Comparison of ENCODE assay signal across 13 cellular contexts in genomic region chr5:53820119-53820801, GRCh38.
DNase-seq lines count a peak whose midpoint lies in the region; ATAC-seq, FAIRE-seq and TF ChIP-seq lines count a peak whose summit lies in the region.
"Had no signal": no experiment of that assay in that cellular context is flagged by ENCODE, and none has a peak within 500 bp of the region (broad histone marks: within the 10 kb centered on the region; RNA-seq: fewer than 3 reads in every experiment).

No MANE protein-coding gene starts in this region.

- RAD21 ChIA-PET in GM12878 (lab: Charles Lee; ENCODE audit: unreplicated experiment), result interaction anchor here (0.6 kb wide), 1 partner anchor 342 kb away, joined by 3 read pairs; no protein-coding TSS in a partner anchor

- H3K4me3 ChIP-seq in GM12878, result no peak overlapping the region; the same call in none of the 2 replicates
- H3K4me3 ChIP-seq: colonic mucosa, SJSA1 had no signal

- no peaks in the 10 kb centered on the region for H4K20me1 ChIP-seq in GM12878 (ENCODE audit: control insufficient read depth, insufficient read depth)

- H3K4me3 Mint-ChIP-seq in nephron progenitor cell, result no peak overlapping the region
- H3K4me3 Mint-ChIP-seq: activated naive CD4-positive, alpha-beta T cell treated with anti-CD3 and anti-CD28 coated beads, Interleukin-2, amount 50 U/mL, for 24 hours had no signal

- H3K36me3 Mint-ChIP-seq in nephron progenitor cell (ENCODE audit: low read depth), result no peaks in the 10 kb centered on the region
- H3K36me3 Mint-ChIP-seq: activated naive CD4-positive, alpha-beta T cell treated with anti-CD3 and anti-CD28 coated beads, Interleukin-2, amount 50 U/mL, for 24 hours had no signal

- no peak for TF ChIP-seq POLR2A in GM12878 (IDR thresholded peaks at IDR 0.05; ENCODE audit: low read depth, low read length)

- peaks cover 20% of the 10 kb centered on the region for H3K4me1 Mint-ChIP-seq in nephron progenitor cell
- H3K4me1 Mint-ChIP-seq: activated naive CD4-positive, alpha-beta T cell treated with anti-CD3 and anti-CD28 coated beads, Interleukin-2, amount 50 U/mL, for 24 hours had no signal

- POLR2A ChIA-PET in GM12878 (lab: Charles Lee), result no interaction called here

- peak overlapping the region; percentile 24 for H3K4me2 ChIP-seq in GM12878 (ENCODE audit: control insufficient read depth, insufficient read depth)

- no peak for TF ChIP-seq EP300 in GM12878 (IDR thresholded peaks at IDR 0.05; ENCODE audit: borderline replicate concordance in 1 of 2, control insufficient read depth in 1 of 2, low read depth in 2 of 2, low read length in 2 of 2)

- peak; percentile 60 for DNase-seq in GM12878 (ENCODE audit: low read depth, low spot score)
- no peak for DNase-seq in omental fat pad (ENCODE audit: low spot score)
- no peak for DNase-seq in iPS-NIHi11 (ENCODE audit: low spot score)
- no peak for DNase-seq in nephron progenitor cell
- DNase-seq in NCI-H524 treated with DMSO at 0.1 percent for 48 hours (lab: John Stamatoyannopoulos, UW), result no peak
- DNase-seq: Caco-2, colonic mucosa, NCI-H226 had no signal

- intact Hi-C loops in GM12878 (cut with micrococcal nuclease; ENCODE audit: unreplicated experiment), result no loop called here

- peaks cover 5% of the 10 kb centered on the region for H3K27me3 Mint-ChIP-seq in nephron progenitor cell (ENCODE audit: low read depth, poor library complexity)

- H3K79me2 ChIP-seq in GM12878 (ENCODE audit: control insufficient read depth, insufficient read depth, low read length), result no peaks in the 10 kb centered on the region

- CTCF ChIA-PET in GM12878 (lab: Yijun Ruan, JAX), result interaction anchor here (0.6 kb wide), 1 partner anchor 419 kb away, joined by 3 read pairs; no protein-coding TSS in a partner anchor

- H3K27ac Mint-ChIP-seq in nephron progenitor cell, result no peak overlapping the region
- H3K27ac Mint-ChIP-seq: activated naive CD4-positive, alpha-beta T cell treated with anti-CD3 and anti-CD28 coated beads, Interleukin-2, amount 50 U/mL, for 24 hours had no signal

- SMC1A ChIA-PET in GM12878 (lab: Charles Lee; ENCODE audit: uncharacterized antibody, unreplicated experiment), result interaction anchor here (0.6 to 1.5 kb wide), 3 partner anchors 34 to 427 kb away, joined by 3 read pairs; no protein-coding TSS in a partner anchor

- ATAC-seq in GM18909 (IDR thresholded peaks at IDR 0.05; ENCODE audit: poor library complexity, unreplicated experiment) (peak; percentile 56), GM21717 (IDR thresholded peaks at IDR 0.05; ENCODE audit: unreplicated experiment) (peak; percentile 66), HG03108 (IDR thresholded peaks at IDR 0.05; ENCODE audit: unreplicated experiment) (peak; percentile 66), GM12878 (peak; percentile 84), omental fat pad (ENCODE audit: low FRiP score) (no peak)

- no peaks in the 10 kb centered on the region; the same call in 2 of the 3 replicates for H3K9me3 ChIP-seq in GM12878 (replicated peaks; ENCODE audit: control insufficient read depth, insufficient read depth, low read length)
- H3K9me3 ChIP-seq: Caco-2, colonic mucosa, SJSA1 had no signal

- peak; percentile 76 for FAIRE-seq in GM12878 (lab: Jason Lieb, UNC)

- no peak overlapping the region for H2AFZ ChIP-seq in GM12878 (ENCODE audit: control insufficient read depth, low read depth, low read length)

- TF ChIP-seq CTCF in GM12878 (IDR thresholded peaks at IDR 0.05 in 2 of 3, conservative IDR thresholded peaks at IDR 0.05 in 1 of 3; ENCODE audit: control insufficient read depth in 2 of 3, extremely low read depth in 1 of 3, insufficient read depth in 1 of 3, low read depth in 3 of 3, low read length in 3 of 3), result no peak
- TF ChIP-seq CTCF in omental fat pad (IDR thresholded peaks at IDR 0.05), result no peak
- no peak for TF ChIP-seq CTCF in nephron progenitor cell (IDR thresholded peaks at IDR 0.05)

- H3K36me3 ChIP-seq in GM12878 (ENCODE audit: control insufficient read depth in 2 of 2, insufficient read depth in 2 of 2, low read length in 1 of 2), result no peaks in the 10 kb centered on the region
- H3K36me3 ChIP-seq: colonic mucosa, SJSA1 had no signal

- in situ Hi-C loops in GM12878 (cut with MboI), result no loop called here

- H3K27ac ChIP-seq in GM12878 (ENCODE audit: control insufficient read depth, insufficient read depth), result 0 out of 2 replicates have a peak overlapping the region, but pooled peaks have one; percentile 4
- H3K27ac ChIP-seq: colonic mucosa, SJSA1 had no signal

- no peaks in the 10 kb centered on the region for H3K27me3 ChIP-seq in GM12878 (replicated peaks in 1 of 2; ENCODE audit: control insufficient read depth in 2 of 2, insufficient read depth in 2 of 2, low read length in 1 of 2)
- H3K27me3 ChIP-seq: colonic mucosa, SJSA1 had no signal

- H3K9me3 Mint-ChIP-seq in nephron progenitor cell, result peaks cover 8% of the 10 kb centered on the region
- H3K9me3 Mint-ChIP-seq: activated naive CD4-positive, alpha-beta T cell treated with anti-CD3 and anti-CD28 coated beads, Interleukin-2, amount 50 U/mL, for 24 hours had no signal

- peaks cover 17% of the 10 kb centered on the region for H3K4me1 ChIP-seq in GM12878 (ENCODE audit: control insufficient read depth, insufficient read depth, low read length)
- H3K4me1 ChIP-seq: colonic mucosa had no signal

- 0% methylated on average over 2 of the region's 2 CpGs for WGBS in GM12878 (ENCODE audit: insufficient coverage, insufficient replicate concordance, low lambda C conversion rate, missing lambda C conversion rate)

- BruUV-seq in GM12878 (replicated peaks; lab: Mats Ljungman, UMichigan), result no TSS peak

- no peak for TF ChIP-seq RAD21 in GM12878 (IDR thresholded peaks at IDR 0.05; ENCODE audit: insufficient read depth, low read depth, low read length)

- H3K9ac ChIP-seq in GM12878 (ENCODE audit: control insufficient read depth, insufficient read depth, low read length), result no peak overlapping the region

TF ChIP-seq in GM12878, 131 proteins besides CTCF, POLR2A, EP300 and RAD21:
- TF ChIP-seq MEF2A (IDR thresholded peaks at IDR 0.05; ENCODE audit: insufficient read depth, low read depth, low read length) (0 out of 2 replicates have a peak, but pooled peaks have one; percentile 14), TBL1XR1 (IDR thresholded peaks at IDR 0.05; ENCODE audit: low read depth, low read length) (peak; percentile 34; the same call in 1 of the 2 replicates), MTA2 (IDR thresholded peaks at IDR 0.05; ENCODE audit: low read depth) (peak; percentile 79), RUNX3 (IDR thresholded peaks at IDR 0.05; ENCODE audit: low read length) (peak; percentile 45), BCL11A (IDR thresholded peaks at IDR 0.05; ENCODE audit: low read depth, low read length) (peak; percentile 75; the same call in 1 of the 2 replicates), NFIC (IDR thresholded peaks at IDR 0.05; ENCODE audit: low read depth, low read length) (0 out of 2 replicates have a peak, but pooled peaks have one; percentile 8), POU2F2 (IDR thresholded peaks at IDR 0.05; ENCODE audit: borderline replicate concordance, low read depth, low read length) (0 out of 3 replicates have a peak, but pooled peaks have one; percentile 26), MEF2B (IDR thresholded peaks at IDR 0.05; ENCODE audit: partially characterized antibody, poor library complexity, severe bottlenecking) (peak; percentile 15), SPI1 (IDR thresholded peaks at IDR 0.05; ENCODE audit: borderline replicate concordance, insufficient read depth, low read depth, low read length) (peak; percentile 19; the same call in 1 of the 2 replicates), NRF1 (conservative IDR thresholded peaks at IDR 0.05; ENCODE audit: low read depth, low read length) (no peak), EED (IDR thresholded peaks at IDR 0.05; ENCODE audit: low read depth) (no peak), ETV6 (conservative IDR thresholded peaks at IDR 0.05 in 1 of 2, IDR thresholded peaks at IDR 0.05 in 1 of 2; ENCODE audit: borderline replicate concordance in 1 of 2, low read depth in 1 of 2) (no peak), ZBED1 (IDR thresholded peaks at IDR 0.05; ENCODE audit: borderline replicate concordance) (0 out of 2 replicates have a peak, but pooled peaks have one; percentile 30)
